Comparison of ENCODE assay signal across 16 cellular contexts in genomic region chr1:154881820-154882535, GRCh38. TPM values are rescaled to one million over a fixed set of nuclear protein-coding genes. Genes with fewer than 3 reads are reported as not detected.
"Had no signal": no experiment of that assay in that cellular context is flagged by ENCODE, and none has a peak within 500 bp of the region (broad histone marks: within the 10 kb centered on the region; RNA-seq: fewer than 3 reads in every experiment).

No MANE protein-coding gene starts in this region.

- H3K4me3 ChIP-seq: spleen had no signal

- H3K27me3 ChIP-seq: spleen had no signal

- H3K9me3 ChIP-seq: spleen had no signal

- H3K36me3 Mint-ChIP-seq: activated CD4-positive, alpha-beta memory T cell treated with anti-CD3 and anti-CD28 coated beads for 36 hours; activated naive CD4-positive, alpha-beta T cell treated with anti-CD3 and anti-CD28 coated beads, Interleukin-2, amount 10 ng/mL, durations not matched to agents 7 days and 5 days; natural killer cell treated with Interleukin-12 subunit alpha and Interleukin-12 subunit beta and Interleukin-15 and Interleukin-18, amount 100 ng/mL, for 72 hours; stimulated activated memory B cell treated with anti-CD40 and anti-IgM and Interleukin-4, amounts not matched to agents 10 μg/mL and 1 μg/mL and 100 μg/mL, for 72 hours had no signal

- H3K27me3 Mint-ChIP-seq: activated CD4-positive, alpha-beta memory T cell treated with anti-CD3 and anti-CD28 coated beads for 36 hours; stimulated activated memory B cell treated with anti-CD40 and anti-IgM and Interleukin-4, amounts not matched to agents 10 μg/mL and 1 μg/mL and 100 μg/mL, for 72 hours had no signal

- DNase-seq: activated CD4-positive, alpha-beta memory T cell treated with anti-CD3 and anti-CD28 coated beads for 36 hours; activated naive CD4-positive, alpha-beta T cell treated with anti-CD3 and anti-CD28 coated beads, Interleukin-2, amount 10 ng/mL, durations not matched to agents 7 days and 5 days; left cardiac atrium; mammary epithelial cell; occipital lobe; right cardiac atrium; spleen; stimulated activated CD4-positive, alpha-beta T cell treated with anti-CD3 and anti-CD28 coated beads, Interleukin-1b, Interleukin-23, amount 100 ng/mL, for 48 hours; SW 1271; trophoblast cell had no signal

- H3K36me3 ChIP-seq: spleen had no signal

- H3K9me3 Mint-ChIP-seq: activated CD4-positive, alpha-beta memory T cell treated with anti-CD3 and anti-CD28 coated beads for 36 hours; activated naive CD4-positive, alpha-beta T cell treated with anti-CD3 and anti-CD28 coated beads, Interleukin-2, amount 10 ng/mL, durations not matched to agents 7 days and 5 days; activated T-helper 1 cell treated with anti-CD3 and anti-CD28 coated beads, Interleukin-12 subunit alpha, Interleukin-12 subunit beta, Interleukin-2, Interleukin-4 antibody, amounts not matched to agents 30 ng/mL and 10 ng/mL and 1 ng/mL, durations not matched to agents 14 hours and 24 hours and 36 hours; central memory CD8-positive, alpha-beta T cell; dendritic cell treated with granulocyte-macrophage colony-stimulating factor and Interleukin-4, amounts not matched to agents 40 ng/mL and 50 ng/mL, for 4 days; natural killer cell treated with Interleukin-12 subunit alpha and Interleukin-12 subunit beta and Interleukin-15 and Interleukin-18, amount 100 ng/mL, for 72 hours; stimulated activated memory B cell treated with anti-CD40 and anti-IgM and Interleukin-4, amounts not matched to agents 10 μg/mL and 1 μg/mL and 100 μg/mL, for 72 hours had no signal

- H3K4me1 Mint-ChIP-seq: central memory CD8-positive, alpha-beta T cell had no signal

- H3K27ac Mint-ChIP-seq: activated CD4-positive, alpha-beta memory T cell treated with anti-CD3 and anti-CD28 coated beads for 36 hours; activated naive CD4-positive, alpha-beta T cell treated with anti-CD3 and anti-CD28 coated beads, Interleukin-2, amount 10 ng/mL, durations not matched to agents 7 days and 5 days; activated T-helper 1 cell treated with anti-CD3 and anti-CD28 coated beads, Interleukin-12 subunit alpha, Interleukin-12 subunit beta, Interleukin-2, Interleukin-4 antibody, amounts not matched to agents 30 ng/mL and 10 ng/mL and 1 ng/mL, durations not matched to agents 14 hours and 24 hours and 36 hours; dendritic cell treated with granulocyte-macrophage colony-stimulating factor and Interleukin-4, amounts not matched to agents 40 ng/mL and 50 ng/mL, for 4 days; natural killer cell treated with Interleukin-12 subunit alpha and Interleukin-12 subunit beta and Interleukin-15 and Interleukin-18, amount 100 ng/mL, for 72 hours; progenitor cell of endocrine pancreas; stimulated activated memory B cell treated with anti-CD40 and anti-IgM and Interleukin-4, amounts not matched to agents 10 μg/mL and 1 μg/mL and 100 μg/mL, for 72 hours had no signal

- H3K4me3 Mint-ChIP-seq: activated CD4-positive, alpha-beta memory T cell treated with anti-CD3 and anti-CD28 coated beads for 36 hours; activated naive CD4-positive, alpha-beta T cell treated with anti-CD3 and anti-CD28 coated beads, Interleukin-2, amount 10 ng/mL, durations not matched to agents 7 days and 5 days; activated T-helper 1 cell treated with anti-CD3 and anti-CD28 coated beads, Interleukin-12 subunit alpha, Interleukin-12 subunit beta, Interleukin-2, Interleukin-4 antibody, amounts not matched to agents 30 ng/mL and 10 ng/mL and 1 ng/mL, durations not matched to agents 14 hours and 24 hours and 36 hours; central memory CD8-positive, alpha-beta T cell; dendritic cell treated with granulocyte-macrophage colony-stimulating factor and Interleukin-4, amounts not matched to agents 40 ng/mL and 50 ng/mL, for 4 days; natural killer cell treated with Interleukin-12 subunit alpha and Interleukin-12 subunit beta and Interleukin-15 and Interleukin-18, amount 100 ng/mL, for 72 hours; stimulated activated memory B cell treated with anti-CD40 and anti-IgM and Interleukin-4, amounts not matched to agents 10 μg/mL and 1 μg/mL and 100 μg/mL, for 72 hours had no signal

- ATAC-seq: left cardiac atrium; natural killer cell treated with Interleukin-12 subunit alpha and Interleukin-12 subunit beta and Interleukin-15 and Interleukin-18, amount 100 ng/mL, for 72 hours; right cardiac atrium; stimulated activated memory B cell treated with anti-CD40 and anti-IgM and Interleukin-4, amounts not matched to agents 10 μg/mL and 1 μg/mL and 100 μg/mL, for 72 hours had no signal

RNA-seq across cellular contexts. Expression of gene KCNN3, which starts 11.9 kb away (rescaled TPM):
- total RNA-seq: mammary epithelial cell had no signal
